ENCODE assay signal across 2 cellular contexts in the genomic region with DNA sequence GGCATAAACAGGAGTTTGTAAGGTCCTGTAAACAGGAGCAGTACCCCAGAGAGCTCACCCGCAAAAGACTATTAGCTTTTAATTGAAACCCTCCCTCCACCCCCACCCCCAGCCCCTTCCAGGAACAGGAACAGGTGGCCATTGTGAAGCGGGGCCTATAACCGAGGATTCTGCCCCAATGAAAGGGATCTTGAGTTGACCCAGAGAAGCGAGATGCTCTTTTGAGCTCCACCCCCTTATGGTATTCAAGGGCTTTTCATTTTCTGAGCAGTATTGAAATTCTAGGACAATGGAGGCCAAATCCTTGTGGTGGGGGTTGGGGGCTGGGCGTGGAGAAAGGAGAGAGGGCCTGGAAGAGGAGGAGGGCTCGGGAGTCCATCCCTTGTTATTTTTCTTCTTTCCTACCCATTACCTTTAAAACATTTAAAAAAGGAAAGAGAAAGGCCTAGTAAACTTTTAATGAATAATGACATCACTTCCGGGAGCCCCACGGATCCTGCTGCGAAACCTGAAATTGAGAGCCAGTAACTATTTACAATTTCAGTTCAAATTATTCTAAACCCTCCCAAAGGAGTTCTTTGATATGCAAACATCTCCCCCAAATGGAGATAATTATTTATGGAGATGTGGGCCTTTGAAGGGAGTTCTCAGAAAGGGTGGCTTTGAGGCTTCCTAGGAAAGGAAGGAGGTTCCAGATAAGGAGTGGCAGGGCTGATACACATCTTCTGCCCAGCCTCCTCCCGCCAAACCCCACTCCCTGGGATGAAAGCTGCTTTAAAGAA.
TF ChIP-seq lines count a peak whose summit lies in the region.

No MANE protein-coding gene starts in this region.

TF ChIP-seq in K562, 482 proteins besides CTCF, POLR2A, EP300 and RAD21 (continued from another document and continues in another):
- TF ChIP-seq, protein P1, sequence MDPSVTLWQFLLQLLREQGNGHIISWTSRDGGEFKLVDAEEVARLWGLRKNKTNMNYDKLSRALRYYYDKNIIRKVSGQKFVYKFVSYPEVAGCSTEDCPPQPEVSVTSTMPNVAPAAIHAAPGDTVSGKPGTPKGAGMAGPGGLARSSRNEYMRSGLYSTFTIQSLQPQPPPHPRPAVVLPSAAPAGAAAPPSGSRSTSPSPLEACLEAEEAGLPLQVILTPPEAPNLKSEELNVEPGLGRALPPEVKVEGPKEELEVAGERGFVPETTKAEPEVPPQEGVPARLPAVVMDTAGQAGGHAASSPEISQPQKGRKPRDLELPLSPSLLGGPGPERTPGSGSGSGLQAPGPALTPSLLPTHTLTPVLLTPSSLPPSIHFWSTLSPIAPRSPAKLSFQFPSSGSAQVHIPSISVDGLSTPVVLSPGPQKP (CRISPR knock-in tag; IDR thresholded peaks at IDR 0.05) = no peak
- TF ChIP-seq, protein P2, sequence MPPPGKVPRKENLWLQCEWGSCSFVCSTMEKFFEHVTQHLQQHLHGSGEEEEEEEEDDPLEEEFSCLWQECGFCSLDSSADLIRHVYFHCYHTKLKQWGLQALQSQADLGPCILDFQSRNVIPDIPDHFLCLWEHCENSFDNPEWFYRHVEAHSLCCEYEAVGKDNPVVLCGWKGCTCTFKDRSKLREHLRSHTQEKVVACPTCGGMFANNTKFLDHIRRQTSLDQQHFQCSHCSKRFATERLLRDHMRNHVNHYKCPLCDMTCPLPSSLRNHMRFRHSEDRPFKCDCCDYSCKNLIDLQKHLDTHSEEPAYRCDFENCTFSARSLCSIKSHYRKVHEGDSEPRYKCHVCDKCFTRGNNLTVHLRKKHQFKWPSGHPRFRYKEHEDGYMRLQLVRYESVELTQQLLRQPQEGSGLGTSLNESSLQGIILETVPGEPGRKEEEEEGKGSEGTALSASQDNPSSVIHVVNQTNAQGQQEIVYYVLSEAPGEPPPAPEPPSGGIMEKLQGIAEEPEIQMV (tag; conservative IDR thresholded peaks at IDR 0.05; ENCODE audit: low read depth) = no peak
- TF ChIP-seq ZNF583 (CRISPR knock-in tag; IDR thresholded peaks at IDR 0.05) = no peak
- no peak for TF ChIP-seq ZNF133 (CRISPR knock-in tag; IDR thresholded peaks at IDR 0.05)
- no peak for TF ChIP-seq ZKSCAN1 (IDR thresholded peaks at IDR 0.05; ENCODE audit: low read depth, low read length)
- no peak for TF ChIP-seq ZNF764 (CRISPR knock-in tag; IDR thresholded peaks at IDR 0.05; ENCODE audit: low read depth)
- TF ChIP-seq FOXJ2 (tag; IDR thresholded peaks at IDR 0.05) = no peak
- TF ChIP-seq ZFP36 (IDR thresholded peaks at IDR 0.05; ENCODE audit: low read depth, low read length, partially characterized antibody) = no peak
- TF ChIP-seq, protein P3, sequence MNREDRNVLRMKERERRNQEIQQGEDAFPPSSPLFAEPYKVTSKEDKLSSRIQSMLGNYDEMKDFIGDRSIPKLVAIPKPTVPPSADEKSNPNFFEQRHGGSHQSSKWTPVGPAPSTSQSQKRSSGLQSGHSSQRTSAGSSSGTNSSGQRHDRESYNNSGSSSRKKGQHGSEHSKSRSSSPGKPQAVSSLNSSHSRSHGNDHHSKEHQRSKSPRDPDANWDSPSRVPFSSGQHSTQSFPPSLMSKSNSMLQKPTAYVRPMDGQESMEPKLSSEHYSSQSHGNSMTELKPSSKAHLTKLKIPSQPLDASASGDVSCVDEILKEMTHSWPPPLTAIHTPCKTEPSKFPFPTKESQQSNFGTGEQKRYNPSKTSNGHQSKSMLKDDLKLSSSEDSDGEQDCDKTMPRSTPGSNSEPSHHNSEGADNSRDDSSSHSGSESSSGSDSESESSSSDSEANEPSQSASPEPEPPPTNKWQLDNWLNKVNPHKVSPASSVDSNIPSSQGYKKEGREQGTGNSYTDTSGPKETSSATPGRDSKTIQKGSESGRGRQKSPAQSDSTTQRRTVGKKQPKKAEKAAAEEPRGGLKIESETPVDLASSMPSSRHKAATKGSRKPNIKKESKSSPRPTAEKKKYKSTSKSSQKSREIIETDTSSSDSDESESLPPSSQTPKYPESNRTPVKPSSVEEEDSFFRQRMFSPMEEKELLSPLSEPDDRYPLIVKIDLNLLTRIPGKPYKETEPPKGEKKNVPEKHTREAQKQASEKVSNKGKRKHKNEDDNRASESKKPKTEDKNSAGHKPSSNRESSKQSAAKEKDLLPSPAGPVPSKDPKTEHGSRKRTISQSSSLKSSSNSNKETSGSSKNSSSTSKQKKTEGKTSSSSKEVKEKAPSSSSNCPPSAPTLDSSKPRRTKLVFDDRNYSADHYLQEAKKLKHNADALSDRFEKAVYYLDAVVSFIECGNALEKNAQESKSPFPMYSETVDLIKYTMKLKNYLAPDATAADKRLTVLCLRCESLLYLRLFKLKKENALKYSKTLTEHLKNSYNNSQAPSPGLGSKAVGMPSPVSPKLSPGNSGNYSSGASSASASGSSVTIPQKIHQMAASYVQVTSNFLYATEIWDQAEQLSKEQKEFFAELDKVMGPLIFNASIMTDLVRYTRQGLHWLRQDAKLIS (CRISPR knock-in tag; IDR thresholded peaks at IDR 0.05) = no peak
- 0 out of 4 replicates have a peak, but pooled peaks of 1 of the 2 experiments have one; percentile 15 for TF ChIP-seq MAZ (CRISPR knock-in tag; conservative IDR thresholded peaks at IDR 0.05 in 1 of 2, IDR thresholded peaks at IDR 0.05 in 1 of 2)
- TF ChIP-seq, protein P4, sequence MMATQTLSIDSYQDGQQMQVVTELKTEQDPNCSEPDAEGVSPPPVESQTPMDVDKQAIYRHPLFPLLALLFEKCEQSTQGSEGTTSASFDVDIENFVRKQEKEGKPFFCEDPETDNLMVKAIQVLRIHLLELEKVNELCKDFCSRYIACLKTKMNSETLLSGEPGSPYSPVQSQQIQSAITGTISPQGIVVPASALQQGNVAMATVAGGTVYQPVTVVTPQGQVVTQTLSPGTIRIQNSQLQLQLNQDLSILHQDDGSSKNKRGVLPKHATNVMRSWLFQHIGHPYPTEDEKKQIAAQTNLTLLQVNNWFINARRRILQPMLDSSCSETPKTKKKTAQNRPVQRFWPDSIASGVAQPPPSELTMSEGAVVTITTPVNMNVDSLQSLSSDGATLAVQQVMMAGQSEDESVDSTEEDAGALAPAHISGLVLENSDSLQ (IDR thresholded peaks at IDR 0.05) = peak; percentile 34
- TF ChIP-seq ARNT (IDR thresholded peaks at IDR 0.05) = no peak
- TF ChIP-seq JUNB (CRISPR knock-in tag; conservative IDR thresholded peaks at IDR 0.05) = no peak
- no peak for TF ChIP-seq SUPT5H (IDR thresholded peaks at IDR 0.05)
- no peak for TF ChIP-seq TEAD2 (tag; IDR thresholded peaks at IDR 0.05)
- TF ChIP-seq, protein P5, sequence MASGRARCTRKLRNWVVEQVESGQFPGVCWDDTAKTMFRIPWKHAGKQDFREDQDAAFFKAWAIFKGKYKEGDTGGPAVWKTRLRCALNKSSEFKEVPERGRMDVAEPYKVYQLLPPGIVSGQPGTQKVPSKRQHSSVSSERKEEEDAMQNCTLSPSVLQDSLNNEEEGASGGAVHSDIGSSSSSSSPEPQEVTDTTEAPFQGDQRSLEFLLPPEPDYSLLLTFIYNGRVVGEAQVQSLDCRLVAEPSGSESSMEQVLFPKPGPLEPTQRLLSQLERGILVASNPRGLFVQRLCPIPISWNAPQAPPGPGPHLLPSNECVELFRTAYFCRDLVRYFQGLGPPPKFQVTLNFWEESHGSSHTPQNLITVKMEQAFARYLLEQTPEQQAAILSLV (tag; IDR thresholded peaks at IDR 0.05) = no peak
- no peak for TF ChIP-seq ZNF274 (IDR thresholded peaks at IDR 0.05; ENCODE audit: borderline replicate concordance, low read depth, low read length)
- no peak for TF ChIP-seq JUN (IDR thresholded peaks at IDR 0.05; ENCODE audit: borderline replicate concordance, low read depth, low read length)
- no peak for TF ChIP-seq JUN (CRISPR knock-in tag; IDR thresholded peaks at IDR 0.05; ENCODE audit: borderline replicate concordance)
- no peak for TF ChIP-seq NFE2 (IDR thresholded peaks at IDR 0.05; ENCODE audit: low read depth)
- no peak for TF ChIP-seq KLF1 (tag; IDR thresholded peaks at IDR 0.05)
- no peak for TF ChIP-seq EWSR1 (IDR thresholded peaks at IDR 0.05; ENCODE audit: borderline replicate concordance, low read depth, partially characterized antibody)
- TF ChIP-seq ZNF263 (CRISPR knock-in tag; IDR thresholded peaks at IDR 0.05; ENCODE audit: borderline replicate concordance) = no peak

TF ChIP-seq in liver, 16 proteins besides CTCF, POLR2A, EP300 and RAD21 (continued from another document):
- TF ChIP-seq NR2F2 (IDR thresholded peaks at IDR 0.05) = no peak
